Comparison of ENCODE assay signal across 23 cellular contexts in genomic region chr4:26724522-26724921, GRCh38.
DNase-seq lines count a peak whose midpoint lies in the region; ATAC-seq lines count a peak whose summit lies in the region.
"Had no signal": no experiment of that assay in that cellular context is flagged by ENCODE, and none has a peak within 500 bp of the region (broad histone marks: within the 10 kb centered on the region; RNA-seq: fewer than 3 reads in every experiment).

No MANE protein-coding gene starts in this region.

- H3K27me3 ChIP-seq in MG63 = no peaks in the 10 kb centered on the region

- no peak overlapping the region for H3K27ac Mint-ChIP-seq in activated naive CD8-positive, alpha-beta T cell treated with anti-CD3 and anti-CD28 coated beads, Interleukin-2, amount 10 ng/mL, durations not matched to agents 7 days and 5 days
- H3K27ac Mint-ChIP-seq in activated naive CD8-positive, alpha-beta T cell treated with anti-CD3 and anti-CD28 coated beads for 36 hours = no peak overlapping the region
- peak overlapping the region in 1 of 2 donors; percentile 60 for H3K27ac Mint-ChIP-seq in effector memory CD8-positive, alpha-beta T cell
- H3K27ac Mint-ChIP-seq: B cell, CD14-positive monocyte had no signal

- no peaks in the 10 kb centered on the region for H3K27me3 Mint-ChIP-seq in activated naive CD8-positive, alpha-beta T cell treated with anti-CD3 and anti-CD28 coated beads, Interleukin-2, amount 10 ng/mL, durations not matched to agents 7 days and 5 days
- no peaks in the 10 kb centered on the region for H3K27me3 Mint-ChIP-seq in activated naive CD8-positive, alpha-beta T cell treated with anti-CD3 and anti-CD28 coated beads for 36 hours
- no peaks in the 10 kb centered on the region for H3K27me3 Mint-ChIP-seq in effector memory CD8-positive, alpha-beta T cell
- H3K27me3 Mint-ChIP-seq: B cell had no signal

- H3K4me3 ChIP-seq in MG63 = no peak overlapping the region
- H3K4me3 ChIP-seq: A549 had no signal

- no peak overlapping the region for H3K4me3 Mint-ChIP-seq in activated naive CD8-positive, alpha-beta T cell treated with anti-CD3 and anti-CD28 coated beads, Interleukin-2, amount 10 ng/mL, durations not matched to agents 7 days and 5 days
- no peak overlapping the region for H3K4me3 Mint-ChIP-seq in activated naive CD8-positive, alpha-beta T cell treated with anti-CD3 and anti-CD28 coated beads for 36 hours
- no peak overlapping the region for H3K4me3 Mint-ChIP-seq in effector memory CD8-positive, alpha-beta T cell
- H3K4me3 Mint-ChIP-seq: B cell, CD14-positive monocyte had no signal

- H3K9me3 ChIP-seq in MG63 = no peaks in the 10 kb centered on the region
- H3K9me3 ChIP-seq: A549, Caco-2 had no signal

- no peaks in the 10 kb centered on the region for H3K9me3 Mint-ChIP-seq in activated naive CD8-positive, alpha-beta T cell treated with anti-CD3 and anti-CD28 coated beads, Interleukin-2, amount 10 ng/mL, durations not matched to agents 7 days and 5 days
- no peaks in the 10 kb centered on the region for H3K9me3 Mint-ChIP-seq in activated naive CD8-positive, alpha-beta T cell treated with anti-CD3 and anti-CD28 coated beads for 36 hours
- no peaks in the 10 kb centered on the region for H3K9me3 Mint-ChIP-seq in effector memory CD8-positive, alpha-beta T cell
- H3K9me3 Mint-ChIP-seq: CD14-positive monocyte had no signal

- peak; percentile 78 for ATAC-seq in activated naive CD8-positive, alpha-beta T cell treated with anti-CD3 and anti-CD28 coated beads, Interleukin-2, amount 10 ng/mL, durations not matched to agents 7 days and 5 days (ENCODE audit: low read depth)
- peak; percentile 42 for ATAC-seq in GM18502 (IDR thresholded peaks at IDR 0.05; ENCODE audit: poor library complexity, unreplicated experiment)
- ATAC-seq in effector memory CD8-positive, alpha-beta T cell (replicated peaks) = peak; percentile 28
- ATAC-seq in GM21825 (IDR thresholded peaks at IDR 0.05; ENCODE audit: unreplicated experiment) = no peak
- ATAC-seq: A549, PC-3 had no signal

- DNase-seq in activated naive CD8-positive, alpha-beta T cell treated with anti-CD3 and anti-CD28 coated beads, Interleukin-2, amount 10 ng/mL, durations not matched to agents 7 days and 5 days = no peak
- no peak for DNase-seq in activated naive CD8-positive, alpha-beta T cell treated with anti-CD3 and anti-CD28 coated beads for 36 hours
- no peak for DNase-seq in effector memory CD8-positive, alpha-beta T cell
- no peak for DNase-seq in activated CD8-positive, alpha-beta memory T cell treated with anti-CD3 and anti-CD28 coated beads, Interleukin-2, amount 50 U/mL, for 4 hours
- no peak for DNase-seq in MG63
- DNase-seq: Caco-2, DMS 273 treated with DMSO at 0.1 percent for 48 hours, IMR-90, MV-4-11, NCI-H1417, NCI-H1694 treated with DMSO at 0.1 percent for 48 hours, NCI-H2081 treated with DMSO at 0.1 percent for 48 hours, NCI-H2171 treated with DMSO at 0.1 percent for 48 hours, NCI-H446, NCI-H526, PC-3, RPMI8226, SHP77 had no signal

- POLR2A ChIA-PET in activated naive CD8-positive, alpha-beta T cell treated with anti-CD3 and anti-CD28 coated beads, Interleukin-2, amount 10 ng/mL, durations not matched to agents 7 days and 5 days (lab: Charles Lee) = no interaction called here

- peaks cover 4% of the 10 kb centered on the region for H3K36me3 Mint-ChIP-seq in activated naive CD8-positive, alpha-beta T cell treated with anti-CD3 and anti-CD28 coated beads, Interleukin-2, amount 10 ng/mL, durations not matched to agents 7 days and 5 days
- peaks cover 7% of the 10 kb centered on the region for H3K36me3 Mint-ChIP-seq in activated naive CD8-positive, alpha-beta T cell treated with anti-CD3 and anti-CD28 coated beads for 36 hours
- no peaks in the 10 kb centered on the region for H3K36me3 Mint-ChIP-seq in effector memory CD8-positive, alpha-beta T cell (ENCODE audit: insufficient read depth)

- H3K36me3 ChIP-seq in MG63 = peaks cover 5% of the 10 kb centered on the region

- H3K4me1 Mint-ChIP-seq in activated naive CD8-positive, alpha-beta T cell treated with anti-CD3 and anti-CD28 coated beads, Interleukin-2, amount 10 ng/mL, durations not matched to agents 7 days and 5 days = peaks cover 9% of the 10 kb centered on the region
- H3K4me1 Mint-ChIP-seq in activated naive CD8-positive, alpha-beta T cell treated with anti-CD3 and anti-CD28 coated beads for 36 hours = peaks cover 13% of the 10 kb centered on the region
- H3K4me1 Mint-ChIP-seq in effector memory CD8-positive, alpha-beta T cell (ENCODE audit: low read depth in 2 of 2) = peaks cover 15 to 33% of the 10 kb centered on the region in 2 donors
